Comparison of ENCODE assay signal across 18 cellular contexts in genomic region chr1:177863776-177864175, GRCh38.
"Had no signal": no experiment of that assay in that cellular context is flagged by ENCODE, and none has a peak within 500 bp of the region (broad histone marks: within the 10 kb centered on the region; RNA-seq: fewer than 3 reads in every experiment).

No MANE protein-coding gene starts in this region.

- H3K4me3 ChIP-seq: esophagus squamous epithelium, gastrocnemius medialis, heart right ventricle, mucosa of descending colon, ovary, right atrium auricular region, sigmoid colon, stomach, thoracic aorta had no signal

- H3K4me1 ChIP-seq: esophagus squamous epithelium, heart right ventricle had no signal

- H3K27me3 ChIP-seq: esophagus squamous epithelium, gastrocnemius medialis, heart right ventricle, ovary, right atrium auricular region, sigmoid colon, stomach had no signal

- H3K36me3 ChIP-seq: esophagus squamous epithelium, gastrocnemius medialis, heart right ventricle, ovary, right atrium auricular region, sigmoid colon, stomach, thoracic aorta had no signal

- DNase-seq: effector memory CD8-positive, alpha-beta T cell; esophagus squamous epithelium; gastrocnemius medialis; heart right ventricle; islet precursor cell; mucosa of descending colon; naive thymus-derived CD8-positive, alpha-beta T cell; ovary; sigmoid colon; stimulated activated CD4-positive, alpha-beta T cell treated with anti-CD3 and anti-CD28 coated beads, Interleukin-12 subunit alpha, Interleukin-12 subunit beta, amount 100 ng/mL, for 4 hours; stimulated activated naive CD4-positive, alpha-beta T cell; stomach; substantia nigra; trophoblast cell had no signal

- H3K9me3 ChIP-seq: esophagus squamous epithelium, gastrocnemius medialis, heart right ventricle, mucosa of descending colon, ovary, right atrium auricular region, sigmoid colon, stomach, thoracic aorta had no signal

- H3K27ac ChIP-seq: epithelial cell of prostate, esophagus squamous epithelium, gastrocnemius medialis, heart right ventricle, ovary, right atrium auricular region, sigmoid colon, stomach, thoracic aorta had no signal

- ATAC-seq: effector memory CD8-positive, alpha-beta T cell; gastrocnemius medialis; left lobe of liver; mucosa of descending colon; naive thymus-derived CD8-positive, alpha-beta T cell had no signal
